Comparison of ENCODE assay signal across 32 cellular contexts in the genomic region with DNA sequence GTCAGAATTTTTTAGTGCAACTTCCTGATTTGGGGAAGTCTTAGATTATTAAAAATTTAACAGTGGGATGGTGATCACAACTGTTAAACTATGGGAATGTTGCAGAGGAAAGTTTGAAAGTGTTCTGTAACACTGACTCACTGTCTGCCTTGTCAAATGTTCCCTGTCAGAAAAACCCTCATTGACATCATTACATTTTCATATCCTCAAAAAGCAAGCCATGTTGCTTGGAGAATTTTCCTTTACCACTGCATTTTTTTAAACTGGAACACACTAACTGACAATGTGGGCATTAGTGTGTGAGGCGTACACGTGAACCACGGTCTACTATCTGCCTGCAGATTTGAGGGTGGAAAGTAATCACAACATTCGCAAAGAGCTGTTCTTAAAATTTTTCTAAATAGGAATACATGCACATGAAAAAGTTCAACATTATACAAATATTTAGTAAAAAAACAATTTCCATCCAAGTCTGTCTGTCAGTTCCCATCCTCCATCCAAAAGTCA. TPM values are rescaled to one million over a fixed set of nuclear protein-coding genes. Genes with fewer than 3 reads are reported as not detected.
DNase-seq lines count a peak whose midpoint lies in the region; ATAC-seq, FAIRE-seq and TF ChIP-seq lines count a peak whose summit lies in the region.
"Had no signal": no experiment of that assay in that cellular context is flagged by ENCODE, and none has a peak within 500 bp of the region (broad histone marks: within the 10 kb centered on the region; RNA-seq: fewer than 3 reads in every experiment).

No MANE protein-coding gene starts in this region.

- CTCF ChIA-PET in activated CD4-positive, alpha-beta T cell treated with anti-CD3 and anti-CD28 coated beads for 36 hours (lab: Charles Lee): interaction anchor here (1.0 to 2.2 kb wide), 5 partner anchors 10 to 51 kb away, joined by 3 to 9 read pairs (median 4); no protein-coding TSS in a partner anchor

- H3K9ac ChIP-seq in astrocyte (ENCODE audit: low read length): no peak overlapping the region

- H4K20me1 ChIP-seq in astrocyte (ENCODE audit: insufficient read depth, low read length): no peaks in the 10 kb centered on the region

- H3K27me3 ChIP-seq in astrocyte (ENCODE audit: insufficient read depth, low read length) (no peaks in the 10 kb centered on the region), breast epithelium (no peaks in the 10 kb centered on the region)
- H3K27me3 ChIP-seq: esophagus muscularis mucosa, hepatocyte, testis, uterus had no signal

- H3K4me1 Mint-ChIP-seq in activated CD4-positive, alpha-beta T cell treated with anti-CD3 and anti-CD28 coated beads for 36 hours: peaks cover 93% of the 10 kb centered on the region
- peaks cover 16% of the 10 kb centered on the region for H3K4me1 Mint-ChIP-seq in astrocyte (ENCODE audit: low read depth, unreplicated experiment)
- H3K4me1 Mint-ChIP-seq in stimulated activated naive CD8-positive, alpha-beta T cell treated with anti-CD3 and anti-CD28 coated beads, Interleukin-15, amount 100 ng/mL, for 72 hours: peaks cover 98% of the 10 kb centered on the region

- H3K4me3 ChIP-seq in astrocyte (ENCODE audit: insufficient read depth, low read depth, low read length) (no peak overlapping the region), breast epithelium (no peak overlapping the region)
- H3K4me3 ChIP-seq: esophagus muscularis mucosa, hepatocyte, testis, uterus had no signal

- H3K9me3 ChIP-seq in astrocyte (ENCODE audit: insufficient read depth, low read depth, low read length): no peaks in the 10 kb centered on the region
- H3K9me3 ChIP-seq in breast epithelium: no peaks in the 10 kb centered on the region
- H3K9me3 ChIP-seq: esophagus muscularis mucosa, testis, uterus had no signal

- ATAC-seq in activated CD4-positive, alpha-beta T cell treated with anti-CD3 and anti-CD28 coated beads for 36 hours: peak; percentile 2
- no peak for ATAC-seq in stimulated activated naive CD8-positive, alpha-beta T cell treated with anti-CD3 and anti-CD28 coated beads, Interleukin-15, amount 100 ng/mL, for 72 hours
- ATAC-seq: HCT116, HepG2, left colon had no signal

- no peak overlapping the region for H2AFZ ChIP-seq in astrocyte (ENCODE audit: low read depth, low read length)
- H2AFZ ChIP-seq: hepatocyte had no signal

- TF ChIP-seq CTCF in astrocyte (IDR thresholded peaks at IDR 0.05; ENCODE audit: insufficient read depth, low read depth, low read length) (no peak), breast epithelium (IDR thresholded peaks at IDR 0.05) (no peak)

- no peaks in the 10 kb centered on the region for H3K79me2 ChIP-seq in astrocyte (ENCODE audit: insufficient read depth, low read length)
- H3K79me2 ChIP-seq: hepatocyte had no signal

- no peaks in the 10 kb centered on the region for H3K4me1 ChIP-seq in astrocyte (ENCODE audit: insufficient read depth, low read length)
- H3K4me1 ChIP-seq in breast epithelium: no peaks in the 10 kb centered on the region
- H3K4me1 ChIP-seq: esophagus muscularis mucosa, testis, uterus had no signal

- no peak for FAIRE-seq in astrocyte (lab: Jason Lieb, UNC)
- FAIRE-seq: colon, frontal cortex, G401.6, GM18507, HepG2 had no signal

- H3K27ac ChIP-seq in astrocyte (ENCODE audit: low read depth, low read length) (no peak overlapping the region), breast epithelium (no peak overlapping the region)
- H3K27ac ChIP-seq: esophagus muscularis mucosa, hepatocyte, testis, uterus had no signal

- no peak overlapping the region for H3K4me2 ChIP-seq in astrocyte (ENCODE audit: low read length)
- H3K4me2 ChIP-seq: hepatocyte had no signal

- intact Hi-C loops in activated CD4-positive, alpha-beta T cell treated with anti-CD3 and anti-CD28 coated beads for 36 hours (cut with DNase I, micrococcal nuclease): loop anchor here in 1 of 2 experiments (1.0 kb wide), 1 partner anchor 8 kb away; no protein-coding TSS in a partner anchor
- intact Hi-C loops in breast epithelium (cut with DNase I; ENCODE audit: low total_unique reads) (no loop called here), posterior cingulate gyrus (cut with DNase I) (no loop called here)

- POLR2A ChIA-PET in activated CD4-positive, alpha-beta T cell treated with anti-CD3 and anti-CD28 coated beads for 36 hours (lab: Charles Lee): interaction anchor here (0.9 to 1.2 kb wide), 2 partner anchors 24 to 26 kb away, joined by 4 to 5 read pairs; no protein-coding TSS in a partner anchor

- DNase-seq in activated CD4-positive, alpha-beta T cell treated with anti-CD3 and anti-CD28 coated beads for 36 hours: peak; percentile 46
- DNase-seq in activated CD4-positive, alpha-beta T cell treated with anti-CD3 and anti-CD28 coated beads, Interleukin-2, amount 50 U/mL, for 48 hours: no peak
- peak; percentile 30 for DNase-seq in stimulated activated CD4-positive, alpha-beta T cell treated with anti-CD3 and anti-CD28 coated beads, Interleukin-4, amount 100 ng/mL, for 24 hours
- DNase-seq in stimulated activated CD4-positive, alpha-beta T cell treated with anti-CD3 and anti-CD28 coated beads, Interleukin-2, amount 100 ng/mL, for 24 hours: no peak
- DNase-seq in astrocyte (ENCODE audit: low read depth) (no peak), breast epithelium (ENCODE audit: low spot score in 2 of 2) (no peak), posterior cingulate gyrus (no peak)
- no peak for DNase-seq in stimulated activated naive CD8-positive, alpha-beta T cell treated with anti-CD3 and anti-CD28 coated beads, Interleukin-15, amount 100 ng/mL, for 72 hours
- DNase-seq: activated CD8-positive, alpha-beta memory T cell treated with anti-CD3 and anti-CD28 coated beads, Interleukin-2, amount 50 U/mL, for 48 hours; AML-193; DMS53; endodermal cell; Kasumi-1; left colon; mesenchymal stem cell; NCI-H1092 treated with DMSO at 0.1 percent for 48 hours; NCI-H2029; NCI-H226; NCI-H748 treated with DMSO at 0.1 percent for 48 hours; RPMI8226; stimulated activated CD4-positive, alpha-beta T cell treated with anti-CD3 and anti-CD28 coated beads, Interleukin-1b, Interleukin-23, amount 100 ng/mL, for 48 hours; T-helper 9 cell; testis; uterus had no signal

- H3K9me3 Mint-ChIP-seq in activated CD4-positive, alpha-beta T cell treated with anti-CD3 and anti-CD28 coated beads for 36 hours (ENCODE audit: low read depth): no peaks in the 10 kb centered on the region
- H3K9me3 Mint-ChIP-seq in astrocyte (ENCODE audit: unreplicated experiment): no peaks in the 10 kb centered on the region
- H3K9me3 Mint-ChIP-seq in stimulated activated naive CD8-positive, alpha-beta T cell treated with anti-CD3 and anti-CD28 coated beads, Interleukin-15, amount 100 ng/mL, for 72 hours: no peaks in the 10 kb centered on the region
- H3K9me3 Mint-ChIP-seq: endodermal cell had no signal

- no peak for TF ChIP-seq POLR2A in breast epithelium (IDR thresholded peaks at IDR 0.05)

- H3K36me3 ChIP-seq in astrocyte (ENCODE audit: insufficient read depth, low read length) (no peaks in the 10 kb centered on the region), breast epithelium (no peaks in the 10 kb centered on the region)
- H3K36me3 ChIP-seq: esophagus muscularis mucosa, uterus had no signal

- no peak overlapping the region for H3K4me3 Mint-ChIP-seq in activated CD4-positive, alpha-beta T cell treated with anti-CD3 and anti-CD28 coated beads for 36 hours
- no peak overlapping the region for H3K4me3 Mint-ChIP-seq in astrocyte (ENCODE audit: unreplicated experiment)
- H3K4me3 Mint-ChIP-seq in stimulated activated naive CD8-positive, alpha-beta T cell treated with anti-CD3 and anti-CD28 coated beads, Interleukin-15, amount 100 ng/mL, for 72 hours: peak overlapping the region; percentile 44 to 60
- H3K4me3 Mint-ChIP-seq: endodermal cell had no signal

- H3K27me3 Mint-ChIP-seq in activated CD4-positive, alpha-beta T cell treated with anti-CD3 and anti-CD28 coated beads for 36 hours: no peaks in the 10 kb centered on the region
- peaks cover 10% of the 10 kb centered on the region for H3K27me3 Mint-ChIP-seq in astrocyte (ENCODE audit: low read depth, unreplicated experiment)
- H3K27me3 Mint-ChIP-seq in stimulated activated naive CD8-positive, alpha-beta T cell treated with anti-CD3 and anti-CD28 coated beads, Interleukin-15, amount 100 ng/mL, for 72 hours: no peaks in the 10 kb centered on the region

- H3K36me3 Mint-ChIP-seq in activated CD4-positive, alpha-beta T cell treated with anti-CD3 and anti-CD28 coated beads for 36 hours (ENCODE audit: low read depth): peaks cover 17% of the 10 kb centered on the region
- no peaks in the 10 kb centered on the region for H3K36me3 Mint-ChIP-seq in astrocyte (ENCODE audit: low read depth, unreplicated experiment)

- peak overlapping the region; percentile 98 for H3K27ac Mint-ChIP-seq in activated CD4-positive, alpha-beta T cell treated with anti-CD3 and anti-CD28 coated beads for 36 hours
- peak overlapping the region; percentile 70 for H3K27ac Mint-ChIP-seq in astrocyte (ENCODE audit: unreplicated experiment)
- H3K27ac Mint-ChIP-seq in stimulated activated naive CD8-positive, alpha-beta T cell treated with anti-CD3 and anti-CD28 coated beads, Interleukin-15, amount 100 ng/mL, for 72 hours: peak overlapping the region; percentile 67 to 95
- H3K27ac Mint-ChIP-seq: endodermal cell had no signal

RNA-seq across cellular contexts. Expression of a gene that starts 28.5 kb away (rescaled TPM):
- total RNA-seq in activated CD4-positive, alpha-beta T cell treated with anti-CD3 and anti-CD28 coated beads for 36 hours: 100 to 1,000 TPM; 236 to 246 TPM
- total RNA-seq in astrocyte (5.6 and 10.8 TPM in 2 replicates), breast epithelium (10 to 100 TPM; 10.1 to 26.1 (median 16.7) TPM)
- total RNA-seq: HepG2 had no signal

Comparison
In these comparisons a context has a peak if more than half of its experiments do, and no peak if none do; other contexts are left out.
1. DNase-seq: peak in activated CD4-positive, alpha-beta T cell treated with anti-CD3 and anti-CD28 coated beads for 36 hours (single experiment) and stimulated activated CD4-positive, alpha-beta T cell treated with anti-CD3 and anti-CD28 coated beads, Interleukin-4, amount 100 ng/mL, for 24 hours (single experiment); none in activated CD4-positive, alpha-beta T cell treated with anti-CD3 and anti-CD28 coated beads, Interleukin-2, amount 50 U/mL, for 48 hours (0 of 2), stimulated activated CD4-positive, alpha-beta T cell treated with anti-CD3 and anti-CD28 coated beads, Interleukin-2, amount 100 ng/mL, for 24 hours (0 of 2), astrocyte (single experiment), stimulated activated naive CD8-positive, alpha-beta T cell treated with anti-CD3 and anti-CD28 coated beads, Interleukin-15, amount 100 ng/mL, for 72 hours (0 of 2), breast epithelium (0 of 2) and posterior cingulate gyrus (0 of 10).
2. H3K4me3 Mint-ChIP-seq: peak in stimulated activated naive CD8-positive, alpha-beta T cell treated with anti-CD3 and anti-CD28 coated beads, Interleukin-15, amount 100 ng/mL, for 72 hours (2 of 2); none in activated CD4-positive, alpha-beta T cell treated with anti-CD3 and anti-CD28 coated beads for 36 hours (single experiment) and astrocyte (single experiment).
3. RNA of a gene that starts 28.5 kb away (total RNA-seq): 236 to 246 TPM in activated CD4-positive, alpha-beta T cell treated with anti-CD3 and anti-CD28 coated beads for 36 hours; 10.1 to 26.1 TPM in breast epithelium and 5.6 to 10.8 TPM in astrocyte; every median in the first group is over 4 times any median in the second.
4. Peak in every context shown above with its lines, with median percentiles within 50 percentile points of each other: H3K27ac Mint-ChIP-seq.